Comparison of ENCODE assay signal across 14 cellular contexts in genomic region chr16:49800441-49800840, GRCh38. TPM values are rescaled to one million over a fixed set of nuclear protein-coding genes. Genes with fewer than 3 reads are reported as not detected.
DNase-seq lines count a peak whose midpoint lies in the region; ATAC-seq, FAIRE-seq and TF ChIP-seq lines count a peak whose summit lies in the region.
"Had no signal": no experiment of that assay in that cellular context is flagged by ENCODE, and none has a peak within 500 bp of the region (broad histone marks: within the 10 kb centered on the region; RNA-seq: fewer than 3 reads in every experiment).

No MANE protein-coding gene starts in this region.

- H3K4me2 ChIP-seq in BLaER1 (peak overlapping the region; percentile 67), GM12878 (ENCODE audit: control insufficient read depth, insufficient read depth) (peak overlapping the region; percentile 28; the same call in 1 of the 2 replicates)
- peak overlapping the region; percentile 63 to 89 (median 81) for H3K4me2 ChIP-seq in BLaER1 treated with 17β-estradiol and CSF1 and Interleukin-3, amounts not matched to agents 10 nM and 100 nM
- H3K4me2 ChIP-seq: A549 had no signal

- H3K27ac ChIP-seq in BLaER1 (peak overlapping the region; percentile 68), GM12878 (ENCODE audit: control insufficient read depth, insufficient read depth) (no peak overlapping the region)
- peak overlapping the region in 9 of 11 experiments; percentile 52 to 79 (median 75); a peak in 18 of 22 replicates for H3K27ac ChIP-seq in BLaER1 treated with 17β-estradiol and CSF1 and Interleukin-3, amounts not matched to agents 10 nM and 100 nM
- no peak overlapping the region for H3K27ac ChIP-seq in CD8-positive, alpha-beta memory T cell (ENCODE audit: low read depth, low read length)
- H3K27ac ChIP-seq: A549 had no signal

- TF ChIP-seq RAD21 in GM12878 (IDR thresholded peaks at IDR 0.05; ENCODE audit: insufficient read depth, low read depth, low read length) = no peak

- peaks cover 0 to 5% of the 10 kb centered on the region in 2 donors for H3K27me3 Mint-ChIP-seq in CD8-positive, alpha-beta memory T cell

- H3K4me3 Mint-ChIP-seq in CD8-positive, alpha-beta memory T cell = no peak overlapping the region

- H3K9me3 Mint-ChIP-seq in CD8-positive, alpha-beta memory T cell = peaks cover 0 to 2% (median 0%) of the 10 kb centered on the region in 5 donors

- H3K4me1 Mint-ChIP-seq in CD8-positive, alpha-beta memory T cell = no peaks in the 10 kb centered on the region

- intact Hi-C loops in GM12878 (cut with micrococcal nuclease; ENCODE audit: unreplicated experiment) = no loop called here
- intact Hi-C loops in sciatic nerve (cut with DNase I) = no loop called here

- no peak for TF ChIP-seq EP300 in GM12878 (IDR thresholded peaks at IDR 0.05; ENCODE audit: borderline replicate concordance in 1 of 2, control insufficient read depth in 1 of 2, low read depth in 2 of 2, low read length in 2 of 2)

- FAIRE-seq in GM12878 (lab: Jason Lieb, UNC) = no peak
- FAIRE-seq: A549, HepG2, HTR-8/SVneo had no signal

- H3K27ac Mint-ChIP-seq in CD8-positive, alpha-beta memory T cell = no peak overlapping the region

- H3K9ac ChIP-seq in BLaER1 (peak overlapping the region; percentile 56; the same call in 1 of the 2 replicates), GM12878 (ENCODE audit: control insufficient read depth, insufficient read depth, low read length) (no peak overlapping the region)
- peak overlapping the region in 9 of 11 experiments; percentile 44 to 70 (median 64); a peak in 17 of 22 replicates for H3K9ac ChIP-seq in BLaER1 treated with 17β-estradiol and CSF1 and Interleukin-3, amounts not matched to agents 10 nM and 100 nM

- in situ Hi-C loops in GM12878 (cut with MboI) = no loop called here

- no peaks in the 10 kb centered on the region for H4K20me1 ChIP-seq in BLaER1
- peaks cover 0 to 14% (median 0%) of the 10 kb centered on the region in 11 experiments; a peak in 4 of 22 replicates for H4K20me1 ChIP-seq in BLaER1 treated with 17β-estradiol and CSF1 and Interleukin-3, amounts not matched to agents 10 nM and 100 nM
- H4K20me1 ChIP-seq in GM12878 (ENCODE audit: control insufficient read depth, insufficient read depth) = no peaks in the 10 kb centered on the region

- WGBS in GM12878 (ENCODE audit: insufficient coverage, insufficient replicate concordance, low lambda C conversion rate, missing lambda C conversion rate) = 10% methylated on average over 5 of the region's 5 CpGs

- H3K4me1 ChIP-seq in BLaER1 = peaks cover 73% of the 10 kb centered on the region
- peaks cover 11 to 74% (median 48%) of the 10 kb centered on the region in 10 experiments for H3K4me1 ChIP-seq in BLaER1 treated with 17β-estradiol and CSF1 and Interleukin-3, amounts not matched to agents 10 nM and 100 nM
- H3K4me1 ChIP-seq in GM12878 (ENCODE audit: control insufficient read depth, insufficient read depth, low read length) = peaks cover 5% of the 10 kb centered on the region; the same call in 1 of the 2 replicates
- no peaks in the 10 kb centered on the region for H3K4me1 ChIP-seq in CD8-positive, alpha-beta memory T cell (ENCODE audit: insufficient read depth, low read length)
- H3K4me1 ChIP-seq: A549, BE2C, HAP-1 had no signal

- SMC1A ChIA-PET in GM12878 (lab: Charles Lee; ENCODE audit: uncharacterized antibody, unreplicated experiment) = interaction anchor here (1.4 kb wide), 1 partner anchor 9 kb away, joined by 3 read pairs; no protein-coding TSS in a partner anchor

- H3K36me3 Mint-ChIP-seq in CD8-positive, alpha-beta memory T cell = no peaks in the 10 kb centered on the region

- CTCF ChIA-PET in GM12878 (lab: Yijun Ruan, JAX) = no interaction called here
- CTCF ChIA-PET in CD8-positive, alpha-beta memory T cell (lab: Charles Lee) = no interaction called here

- H3K36me3 ChIP-seq in BLaER1 (no peaks in the 10 kb centered on the region), GM12878 (ENCODE audit: control insufficient read depth in 2 of 2, insufficient read depth in 2 of 2, low read length in 1 of 2) (no peaks in the 10 kb centered on the region)
- H3K36me3 ChIP-seq in BLaER1 treated with 17β-estradiol and CSF1 and Interleukin-3, amounts not matched to agents 10 nM and 100 nM = no peaks in the 10 kb centered on the region
- no peaks in the 10 kb centered on the region for H3K36me3 ChIP-seq in CD8-positive, alpha-beta memory T cell (ENCODE audit: insufficient read depth, low read length)
- H3K36me3 ChIP-seq: BE2C, HAP-1 had no signal

- TF ChIP-seq POLR2A in GM12878 (IDR thresholded peaks at IDR 0.05; ENCODE audit: low read depth, low read length) = no peak

- RAD21 ChIA-PET in GM12878 (lab: Charles Lee; ENCODE audit: unreplicated experiment) = no interaction called here

- H3K4me3 ChIP-seq in BLaER1 (no peak overlapping the region), GM12878 (no peak overlapping the region; the same call in 1 of the 2 replicates)
- H3K4me3 ChIP-seq in BLaER1 treated with 17β-estradiol and CSF1 and Interleukin-3, amounts not matched to agents 10 nM and 100 nM = peak overlapping the region in 1 of 10 experiments; percentile 54; a peak in 1 of 20 replicates
- H3K4me3 ChIP-seq in CD8-positive, alpha-beta memory T cell (ENCODE audit: low read length) = no peak overlapping the region
- H3K4me3 ChIP-seq: A549, HAP-1 had no signal

- no peak for DNase-seq in GM12878 (ENCODE audit: low read depth, low spot score)
- no peak for DNase-seq in sciatic nerve (ENCODE audit: low spot score)
- DNase-seq in CD8-positive, alpha-beta memory T cell = no peak
- DNase-seq: BE2C, DMS53, GOT3 had no signal

- ATAC-seq in GM12878 = peak; percentile 17; the same call in 2 of the 3 replicates
- peak; percentile 9 for ATAC-seq in sciatic nerve
- no peak for ATAC-seq in HG03039 (IDR thresholded peaks at IDR 0.05; ENCODE audit: unreplicated experiment)
- ATAC-seq in GM21367 (IDR thresholded peaks at IDR 0.05; ENCODE audit: unreplicated experiment) = no peak

- POLR2A ChIA-PET in GM12878 (lab: Charles Lee) = no interaction called here
- POLR2A ChIA-PET in CD8-positive, alpha-beta memory T cell (lab: Charles Lee) = no interaction called here

- H2AFZ ChIP-seq in GM12878 (ENCODE audit: control insufficient read depth, low read depth, low read length) = no peak overlapping the region

- no TSS peak for BruUV-seq in GM12878 (replicated peaks; lab: Mats Ljungman, UMichigan)

- H3K9me3 ChIP-seq in BLaER1 (no peaks in the 10 kb centered on the region), GM12878 (replicated peaks; ENCODE audit: control insufficient read depth, insufficient read depth, low read length) (no peaks in the 10 kb centered on the region)
- no peaks in the 10 kb centered on the region for H3K9me3 ChIP-seq in BLaER1 treated with 17β-estradiol and CSF1 and Interleukin-3, amounts not matched to agents 10 nM and 100 nM (replicated peaks in 1 of 11)
- H3K9me3 ChIP-seq in CD8-positive, alpha-beta memory T cell (ENCODE audit: low read length) = no peaks in the 10 kb centered on the region
- H3K9me3 ChIP-seq: A549, BE2C, HAP-1 had no signal

- no peaks in the 10 kb centered on the region for H3K79me2 ChIP-seq in GM12878 (ENCODE audit: control insufficient read depth, insufficient read depth, low read length)

- H3K27me3 ChIP-seq in BLaER1 (no peaks in the 10 kb centered on the region), GM12878 (replicated peaks in 1 of 2; ENCODE audit: control insufficient read depth in 2 of 2, insufficient read depth in 2 of 2, low read length in 1 of 2) (no peaks in the 10 kb centered on the region; a peak in 2 of 4 replicates)
- H3K27me3 ChIP-seq in BLaER1 treated with 17β-estradiol and CSF1 and Interleukin-3, amounts not matched to agents 10 nM and 100 nM = no peaks in the 10 kb centered on the region
- H3K27me3 ChIP-seq in CD8-positive, alpha-beta memory T cell (ENCODE audit: insufficient read depth, low read length, poor library complexity, severe bottlenecking) = no peaks in the 10 kb centered on the region
- H3K27me3 ChIP-seq: BE2C had no signal

- TF ChIP-seq CTCF in GM12878 (IDR thresholded peaks at IDR 0.05 in 2 of 3, conservative IDR thresholded peaks at IDR 0.05 in 1 of 3; ENCODE audit: control insufficient read depth in 2 of 3, extremely low read depth in 1 of 3, insufficient read depth in 1 of 3, low read depth in 3 of 3, low read length in 3 of 3) = no peak

RNA-seq across cellular contexts. Expression of gene ZNF423, which starts 55.5 kb away (rescaled TPM):
- not detected in 2 replicates for total RNA-seq in GM12878 (2013; cell fraction: nucleolus; rRNA removed)
- total RNA-seq in GM12878 (2014; rRNA removed) = 0.22 and 0.28 TPM in 2 replicates
- total RNA-seq in GM12878 (2014; rRNA removed; fragmentation: Illumina TruSeq; extraction: Trizol) = 0.09 and 0.14 TPM in 2 replicates
- total RNA-seq in GM12878 (2021) = 0.21 and 0.64 TPM in 2 replicates
- polyA plus RNA-seq in GM12878 (2011; ENCODE audit: low read depth) = not detected
- polyA plus RNA-seq in GM12878 (2011; rRNA removed) = 0.01 and 0.03 TPM in 2 replicates
- 0.03 TPM in 2 replicates for polyA plus RNA-seq in GM12878 (2011; cell fraction: cytosol; rRNA removed)
- 0.03 and 0.04 TPM in 2 replicates for polyA plus RNA-seq in GM12878 (2011; cell fraction: nucleus; rRNA removed)
- polyA plus RNA-seq in GM12878 (2012) = 0.11 and 0.15 TPM in 2 replicates
- 0.06 and 0.07 TPM in 2 replicates for polyA plus RNA-seq in GM12878 (2014; fragmentation: Illumina TruSeq; extraction: Trizol)
- under 1 TPM; 0.05 to 0.35 TPM for polyA plus RNA-seq in GM12878 (2014; fragmentation: Nextera tagmentation; extraction: Ambion mirVana)
- 0.10 and 0.12 TPM in 2 replicates for polyA plus RNA-seq in GM12878 (2014; rRNA removed)
- under 1 TPM; 0.09 to 0.18 TPM for polyA plus RNA-seq in GM12878 (2016; fragmentation: Nextera tagmentation; extraction: Ambion mirVana)
- polyA minus RNA-seq in GM12878 (2011; rRNA and poly(A)+ RNA removed) = 0.10 TPM in 1 of 2 replicates, not detected in the other
- polyA minus RNA-seq in GM12878 (2011; cell fraction: cytosol; rRNA and poly(A)+ RNA removed) = not detected in 2 replicates
- 0.19 TPM in 1 of 2 replicates, not detected in the other for polyA minus RNA-seq in GM12878 (2011; cell fraction: nucleus; rRNA and poly(A)+ RNA removed)
- total RNA-seq in sciatic nerve = 25.3 TPM
- not detected for total RNA-seq in CD8-positive, alpha-beta memory T cell
- not detected for polyA plus RNA-seq in CD8-positive, alpha-beta memory T cell

Comparison
In these comparisons a context has a peak if more than half of its experiments do, and no peak if none do; other contexts are left out.
1. H3K27ac ChIP-seq: peak in BLaER1 (single experiment) and BLaER1 treated with 17β-estradiol and CSF1 and Interleukin-3, amounts not matched to agents 10 nM and 100 nM (9 of 11); none in GM12878 (single experiment) and CD8-positive, alpha-beta memory T cell (single experiment).
2. H3K4me2 ChIP-seq: peak in every context shown above with its lines; median percentile 81 in BLaER1 treated with 17β-estradiol and CSF1 and Interleukin-3, amounts not matched to agents 10 nM and 100 nM; 67 in BLaER1; 28 in GM12878.
3. ATAC-seq: peak in GM12878 (single experiment) and sciatic nerve (single experiment); none in HG03039 (single experiment) and GM21367 (single experiment).
4. RNA of gene ZNF423, which starts 55.5 kb away (total RNA-seq): 25.3 TPM in sciatic nerve (single experiment); 0.09 to 0.64 TPM in GM12878 and not detected in CD8-positive, alpha-beta memory T cell; every median in the first group is over 10 times any median in the second.